ENCODE assay signal across 8 cellular contexts in genomic region chr16:88784856-88785105, GRCh38. TPM values are rescaled to one million over a fixed set of nuclear protein-coding genes. Genes with fewer than 3 reads are reported as not detected.
DNase-seq lines count a peak whose midpoint lies in the region; ATAC-seq, FAIRE-seq and TF ChIP-seq lines count a peak whose summit lies in the region.

No MANE protein-coding gene starts in this region.

- H3K27me3 ChIP-seq in SU-DHL-6 (ENCODE audit: low read length) (no peaks in the 10 kb centered on the region), heart left ventricle (no peaks in the 10 kb centered on the region), skeletal muscle satellite cell (ENCODE audit: control insufficient read depth, insufficient read depth, low read length) (no peaks in the 10 kb centered on the region)

- H3K27ac ChIP-seq in SU-DHL-6 (ENCODE audit: low read depth, low read length) (no peak overlapping the region), heart left ventricle (peak overlapping the region; percentile 77 to 95 (median 88))

- H3F3A ChIP-seq in SU-DHL-6 (ENCODE audit: insufficient read depth): no peaks in the 10 kb centered on the region

- H3K9me2 ChIP-seq in SU-DHL-6 (replicated peaks; ENCODE audit: insufficient read depth, low read length): no peaks in the 10 kb centered on the region

- H3K4me3 ChIP-seq in SU-DHL-6 (ENCODE audit: insufficient read depth, low read length, poor library complexity, severe bottlenecking): peak overlapping the region; percentile 26
- H3K4me3 ChIP-seq in heart left ventricle: peak overlapping the region; percentile 56 to 92 (median 70)
- peak overlapping the region; percentile 81 for H3K4me3 ChIP-seq in skeletal muscle satellite cell (ENCODE audit: low read length)

- no peaks in the 10 kb centered on the region for H3K79me2 ChIP-seq in SU-DHL-6 (ENCODE audit: insufficient read depth, low read length)

- peak; percentile 10 for ATAC-seq in GM18511 (IDR thresholded peaks at IDR 0.05; ENCODE audit: unreplicated experiment)
- ATAC-seq in heart left ventricle: peak in 2 of 4 donors; percentile 40 to 48
- ATAC-seq in GM21619 (IDR thresholded peaks at IDR 0.05; ENCODE audit: unreplicated experiment): no peak
- ATAC-seq in GM21423 (IDR thresholded peaks at IDR 0.05; ENCODE audit: unreplicated experiment): no peak

- no peak for FAIRE-seq in GM12892 (lab: Jason Lieb, UNC)

- intact Hi-C loops in heart left ventricle (cut with DNase I): loop anchor here in 9 of 10 donors (1.0 to 2.0 kb wide), 3 partner anchors 40 to 42 kb away; no protein-coding TSS in a partner anchor

- TF ChIP-seq POLR2A in heart left ventricle (IDR thresholded peaks at IDR 0.05): no peak
- TF ChIP-seq POLR2A in GM12892 (IDR thresholded peaks at IDR 0.05; ENCODE audit: low read depth, low read length): no peak

- DNase-seq in heart left ventricle: no peak
- no peak for DNase-seq in stimulated activated CD4-positive, alpha-beta T cell treated with anti-CD3 and anti-CD28 coated beads, Interleukin-1b, Interleukin-23, amount 100 ng/mL, for 48 hours
- DNase-seq in GM12892 (ENCODE audit: insufficient read length): no peak

- H3K4me1 ChIP-seq in heart left ventricle: peaks cover 0 to 57% (median 37%) of the 10 kb centered on the region in 12 donors
- peaks cover 36% of the 10 kb centered on the region for H3K4me1 ChIP-seq in skeletal muscle satellite cell (ENCODE audit: control insufficient read depth, insufficient read depth, low read length)

- no peak overlapping the region for H2AFZ ChIP-seq in SU-DHL-6 (ENCODE audit: low read depth, low read length, severe bottlenecking)

- 0 to 2% (median 1%) methylated on average over 20 to 32 of the region's 32 CpGs for WGBS in heart left ventricle, 4 donors

- H3K9me3 ChIP-seq in SU-DHL-6 (ENCODE audit: insufficient read depth, low read length) (no peaks in the 10 kb centered on the region), heart left ventricle (no peaks in the 10 kb centered on the region), skeletal muscle satellite cell (replicated peaks; ENCODE audit: low read length) (no peaks in the 10 kb centered on the region)

- TF ChIP-seq CTCF in SU-DHL-6 (IDR thresholded peaks at IDR 0.05; ENCODE audit: insufficient read depth, low read length, poor library complexity, severe bottlenecking) (no peak), heart left ventricle (IDR thresholded peaks at IDR 0.05) (no peak)

- no peaks in the 10 kb centered on the region for H4K20me1 ChIP-seq in SU-DHL-6 (ENCODE audit: low read depth, low read length)

- H3K9ac ChIP-seq in SU-DHL-6 (ENCODE audit: low read length): peak overlapping the region; percentile 26; the same call in 1 of the 2 replicates
- peak overlapping the region; percentile 89 for H3K9ac ChIP-seq in skeletal muscle satellite cell (ENCODE audit: low read depth, low read length)

- H3K36me3 ChIP-seq in SU-DHL-6 (ENCODE audit: low read length): no peaks in the 10 kb centered on the region
- H3K36me3 ChIP-seq in heart left ventricle: no peaks in the 10 kb centered on the region
- no peaks in the 10 kb centered on the region for H3K36me3 ChIP-seq in skeletal muscle satellite cell (ENCODE audit: insufficient read depth, low read length)

- peak overlapping the region; percentile 55 for H3K4me2 ChIP-seq in SU-DHL-6 (ENCODE audit: low read depth, low read length, poor library complexity, severe bottlenecking)
- peak overlapping the region; percentile 82 for H3K4me2 ChIP-seq in skeletal muscle satellite cell (ENCODE audit: low read length)

RNA-seq across cellular contexts. Expression of gene PIEZO1, which starts 0.2 kb away (rescaled TPM):
- total RNA-seq in heart left ventricle: 10 to 100 TPM; 14.2 to 59.7 (median 19.7) TPM
- 10 to 100 TPM; 31.2 to 45.0 TPM for polyA plus RNA-seq in heart left ventricle
- total RNA-seq in skeletal muscle satellite cell (2012; rRNA removed): 155 and 171 TPM in 2 replicates
- polyA plus RNA-seq in GM12892 (2012; ENCODE audit: missing spikeins): 33.8 TPM

RNA-seq across cellular contexts. Expression of gene CDT1, which starts 18.8 kb away (rescaled TPM):
- 1 to 10 TPM in 4 of 9 donors, under 1 TPM in 5; 0.23 to 6.1 (median 0.70) TPM for total RNA-seq in heart left ventricle
- polyA plus RNA-seq in heart left ventricle: under 1 TPM; 0.19 to 0.40 TPM
- total RNA-seq in skeletal muscle satellite cell (2012; rRNA removed): 12.4 and 16.8 TPM in 2 replicates
- 6.4 TPM for polyA plus RNA-seq in GM12892 (2012; ENCODE audit: missing spikeins)

RNA-seq across cellular contexts. Expression of gene APRT, which starts 26.9 kb away (rescaled TPM):
- 10 to 100 TPM; 26.6 to 75.8 (median 44.2) TPM for total RNA-seq in heart left ventricle
- 100 to 1,000 TPM in 1 of 2 donors, 10 to 100 TPM in 1; 62.6 to 129 TPM for polyA plus RNA-seq in heart left ventricle
- total RNA-seq in skeletal muscle satellite cell (2012; rRNA removed): 87.8 and 97.6 TPM in 2 replicates
- polyA plus RNA-seq in GM12892 (2012; ENCODE audit: missing spikeins): 180 TPM

Comparison
In these comparisons a context has a peak if more than half of its experiments do, and no peak if none do; other contexts are left out.
1. H3K4me3 ChIP-seq: peak in every context shown above with its lines; median percentile 81 in skeletal muscle satellite cell; 70 in heart left ventricle; 26 in SU-DHL-6.